Comparison of ENCODE assay signal across 24 cellular contexts in genomic region chr1:89206361-89206760, GRCh38. TPM values are rescaled to one million over a fixed set of nuclear protein-coding genes. Genes with fewer than 3 reads are reported as not detected.
DNase-seq lines count a peak whose midpoint lies in the region; ATAC-seq and TF ChIP-seq lines count a peak whose summit lies in the region.
"Had no signal": no experiment of that assay in that cellular context is flagged by ENCODE, and none has a peak within 500 bp of the region (broad histone marks: within the 10 kb centered on the region; RNA-seq: fewer than 3 reads in every experiment).

No MANE protein-coding gene starts in this region.

- H3K27ac Mint-ChIP-seq in T-helper 17 cell (no peak overlapping the region), naive B cell (peak overlapping the region in 3 of 6 donors; percentile 24 to 60 (median 32))
- H3K27ac Mint-ChIP-seq: CD4-positive, alpha-beta memory T cell had no signal

- H3K9me3 ChIP-seq in T-helper 17 cell (ENCODE audit: control insufficient read depth, low read length, poor library complexity, severe bottlenecking), result peaks cover 5% of the 10 kb centered on the region

- H3K36me3 Mint-ChIP-seq in T-helper 17 cell (ENCODE audit: low read depth), result peaks cover 2% of the 10 kb centered on the region
- H3K36me3 Mint-ChIP-seq in naive B cell, result peaks cover 25 to 38% of the 10 kb centered on the region in 2 donors

- H3K4me3 Mint-ChIP-seq in T-helper 17 cell (peak overlapping the region; percentile 7), naive B cell (peak overlapping the region in 2 of 8 donors; percentile 13 to 22)

- H3K9me3 Mint-ChIP-seq in naive B cell, result peaks cover 14 to 40% (median 29%) of the 10 kb centered on the region in 7 donors

- ATAC-seq in T-helper 17 cell, result no peak
- ATAC-seq in naive B cell (ENCODE audit: low read depth in 2 of 2), result peak; percentile 65 to 77

- no peaks in the 10 kb centered on the region for H3K27me3 Mint-ChIP-seq in T-helper 17 cell
- no peaks in the 10 kb centered on the region for H3K27me3 Mint-ChIP-seq in naive B cell
- H3K27me3 Mint-ChIP-seq: CD4-positive, alpha-beta memory T cell had no signal

- TF ChIP-seq POLR2A in NB4 (IDR thresholded peaks at IDR 0.05; ENCODE audit: extremely low read depth, insufficient read length), result no peak

- intact Hi-C loops in cardiac septum (cut with DNase I), result no loop called here

- TF ChIP-seq CTCF in HL-60 (IDR thresholded peaks at IDR 0.05; ENCODE audit: insufficient read depth, low read length) (no peak), NB4 (IDR thresholded peaks at IDR 0.05; ENCODE audit: low read depth, low read length) (no peak)

- H3K27ac ChIP-seq in HL-60 (replicated peaks), result no peak overlapping the region
- H3K27ac ChIP-seq: BLaER1 treated with 17β-estradiol and CSF1 and Interleukin-3, amounts not matched to agents 10 nM and 100 nM; SK-N-MC had no signal

- H3K4me1 Mint-ChIP-seq in T-helper 17 cell (peaks cover 5% of the 10 kb centered on the region), naive B cell (peaks cover 2 to 16% (median 16%) of the 10 kb centered on the region in 3 donors)

- H3K27me3 ChIP-seq in HL-60 (ENCODE audit: insufficient read depth, poor library complexity, severe bottlenecking), result no peaks in the 10 kb centered on the region
- H3K27me3 ChIP-seq: BLaER1 treated with 17β-estradiol and CSF1 and Interleukin-3, amounts not matched to agents 10 nM and 100 nM had no signal

- no peak overlapping the region for H3K4me3 ChIP-seq in HL-60 (replicated peaks; ENCODE audit: insufficient read depth, low read length)
- no peak overlapping the region for H3K4me3 ChIP-seq in NB4 (ENCODE audit: low read depth, low read length)
- H3K4me3 ChIP-seq: BLaER1 treated with 17β-estradiol and CSF1 and Interleukin-3, amounts not matched to agents 10 nM and 100 nM; SK-N-MC had no signal

- DNase-seq in HL-60 (ENCODE audit: low read depth in 1 of 2, low spot score in 1 of 2), result peak; percentile 10 to 40
- DNase-seq in NB4 (ENCODE audit: low read depth), result peak; percentile 22
- DNase-seq in T-helper 17 cell, result no peak
- peak; percentile 23 for DNase-seq in naive B cell
- no peak for DNase-seq in NCI-H82 treated with DMSO at 0.1 percent for 48 hours (lab: John Stamatoyannopoulos, UW; ENCODE audit: unreplicated experiment)
- no peak for DNase-seq in cardiac septum (ENCODE audit: low spot score)
- no peak for DNase-seq in NCI-H748 treated with DMSO at 0.1 percent for 48 hours (lab: John Stamatoyannopoulos, UW)
- DNase-seq: CD4-positive, alpha-beta memory T cell; DMS153; Kasumi-1; NCI-H1105; NCI-H146; NCI-H2029; NCI-H345; NCI-H524 treated with DMSO at 0.1 percent for 48 hours; Right ventricle myocardium superior; SW 1271; T-helper 2 cell had no signal

RNA-seq across cellular contexts. Expression of gene GBP4, which starts 7.6 kb away (rescaled TPM):
- total RNA-seq in T-helper 17 cell (10 to 100 TPM; 34.1 to 35.9 TPM), cardiac septum (6.4 TPM)
- polyA plus RNA-seq in naive B cell (ENCODE audit: low read depth in 6 of 6), result 10 to 100 TPM; 13.3 to 38.9 (median 22.8) TPM
- total RNA-seq: H1, OCI-LY7 had no signal

RNA-seq across cellular contexts. Expression of gene GBP7, which starts 30.6 kb away (rescaled TPM):
- total RNA-seq in T-helper 17 cell, result not detected
- polyA plus RNA-seq in naive B cell (ENCODE audit: low read depth in 6 of 6), result under 1 TPM in 1 of 6 donors, not detected in 5; 0.15 TPM
- 0.08 TPM for total RNA-seq in cardiac septum
- total RNA-seq: H1, MCF 10A, OCI-LY7, Right ventricle myocardium superior, RPMI7951 had no signal
- polyA plus RNA-seq: CD4-positive, alpha-beta memory T cell; H1 had no signal

Comparison
In these comparisons a context has a peak if more than half of its experiments do, and no peak if none do; other contexts are left out.
1. DNase-seq: peak in HL-60 (2 of 2), NB4 (single experiment) and naive B cell (single experiment); none in T-helper 17 cell (0 of 3), NCI-H82 treated with DMSO at 0.1 percent for 48 hours (single experiment), cardiac septum (single experiment) and NCI-H748 treated with DMSO at 0.1 percent for 48 hours (single experiment).